14 cellular contexts compared by ENCODE assay signal in the genomic region with DNA sequence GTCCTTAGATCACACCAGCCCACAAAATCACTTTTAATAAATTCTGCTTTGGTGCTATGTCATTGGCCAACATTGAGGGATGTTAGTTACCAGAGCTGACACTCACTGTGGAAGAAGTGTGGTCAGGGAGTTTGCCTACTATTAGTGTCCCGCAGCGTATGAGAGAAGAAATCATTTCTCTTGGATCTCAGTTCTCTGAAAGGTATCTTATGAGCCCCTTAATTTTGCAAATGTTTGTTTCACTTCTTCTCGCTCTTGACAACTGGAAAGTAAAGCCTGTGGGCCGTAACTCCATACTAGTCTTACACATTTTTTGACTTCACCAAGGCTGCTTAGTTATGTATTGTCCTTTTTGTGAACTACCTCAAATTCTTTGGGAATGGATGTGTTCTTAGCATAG.
"Had no signal": no experiment of that assay in that cellular context is flagged by ENCODE, and none has a peak within 500 bp of the region (broad histone marks: within the 10 kb centered on the region; RNA-seq: fewer than 3 reads in every experiment).

No MANE protein-coding gene starts in this region.

- H3K36me3 ChIP-seq: breast epithelium, right lobe of liver, suprapubic skin had no signal

- H3K27me3 ChIP-seq: breast epithelium, esophagus muscularis mucosa, right lobe of liver, suprapubic skin had no signal

- H3K4me1 ChIP-seq: breast epithelium, right lobe of liver had no signal

- H3K4me3 ChIP-seq: breast epithelium, esophagus muscularis mucosa, right lobe of liver, suprapubic skin had no signal

- ATAC-seq: activated T-cell treated with anti-CD3 and anti-CD28 coated beads, Interleukin-2, amount 50 U/mL, for 72 hours; natural killer cell treated with Interleukin-12 subunit alpha and Interleukin-12 subunit beta and Interleukin-15 and Interleukin-18, amount 100 ng/mL, for 72 hours had no signal

- H3K9me3 ChIP-seq: breast epithelium, esophagus muscularis mucosa, right lobe of liver, suprapubic skin had no signal

- H3K27ac ChIP-seq: suprapubic skin had no signal

- DNase-seq: activated CD4-positive, alpha-beta memory T cell treated with anti-CD3 and anti-CD28 coated beads, Interleukin-2, amount 10 ng/mL, durations not matched to agents 7 days and 5 days; activated naive CD8-positive, alpha-beta T cell treated with anti-CD3 and anti-CD28 coated beads, Interleukin-2, amount 10 ng/mL, durations not matched to agents 7 days and 5 days; activated T-cell treated with anti-CD3 and anti-CD28 coated beads, Interleukin-2, amount 50 U/mL, for 72 hours; aorta; endodermal cell; glutamatergic neuron; occipital lobe; right lobe of liver; stimulated activated CD4-positive, alpha-beta T cell treated with anti-CD3 and anti-CD28 coated beads, Interleukin-12 subunit alpha, Interleukin-12 subunit beta, amount 100 ng/mL, for 4 hours; stimulated activated naive CD4-positive, alpha-beta T cell treated with Interleukin-2 at 50 U/mL for 16 hours had no signal
